ENCODE assay signal across 15 cellular contexts in the genomic region with DNA sequence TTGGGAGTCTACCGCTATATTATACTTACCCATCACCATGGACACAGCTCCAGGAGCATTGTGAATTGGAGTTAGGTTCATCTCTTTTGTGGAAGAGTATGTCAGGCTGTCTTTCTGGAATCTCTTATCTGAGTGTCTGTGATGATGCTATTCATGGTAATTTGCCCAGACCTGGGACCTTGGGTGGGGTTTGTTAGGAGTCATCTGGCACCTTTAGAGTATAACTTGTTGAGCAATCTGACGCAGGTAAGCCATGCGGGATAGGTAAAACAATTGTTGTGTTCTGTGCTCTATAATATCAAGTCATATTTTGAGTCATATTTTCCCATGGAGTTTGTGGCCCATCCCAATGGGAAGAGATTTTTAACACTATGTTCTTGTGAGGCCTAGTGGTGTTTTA.
"Had no signal": no experiment of that assay in that cellular context is flagged by ENCODE, and none has a peak within 500 bp of the region (broad histone marks: within the 10 kb centered on the region; RNA-seq: fewer than 3 reads in every experiment).

No MANE protein-coding gene starts in this region.

- H3K27me3 ChIP-seq: adrenal gland, cardiac muscle cell, pancreas, spleen, thyroid gland had no signal

- ATAC-seq: activated CD4-positive, alpha-beta T cell treated with anti-CD3 and anti-CD28 coated beads for 36 hours; activated naive CD4-positive, alpha-beta T cell treated with anti-CD3 and anti-CD28 coated beads, Interleukin-2, amount 50 U/mL, for 72 hours; naive thymus-derived CD4-positive, alpha-beta T cell; pancreas; sciatic nerve; stimulated activated memory B cell treated with anti-CD40 and anti-IgM and Interleukin-4, amounts not matched to agents 10 μg/mL and 1 μg/mL and 100 μg/mL, for 72 hours; WTC11 had no signal

- H3K4me1 ChIP-seq: pancreas, spleen, thyroid gland had no signal

- H3K27ac ChIP-seq: cardiac muscle cell, pancreas, spleen, thyroid gland had no signal

- H3K36me3 ChIP-seq: adrenal gland, cardiac muscle cell, pancreas, spleen, thyroid gland had no signal

- H3K4me3 ChIP-seq: adrenal gland, cardiac muscle cell, pancreas, spleen, thyroid gland had no signal

- DNase-seq: activated CD4-positive, alpha-beta T cell treated with anti-CD3 and anti-CD28 coated beads for 36 hours; activated CD4-positive, alpha-beta T cell treated with anti-CD3 and anti-CD28 coated beads, Interleukin-2, amount 50 U/mL, for 48 hours; activated gamma-delta T cell; mesendoderm; naive thymus-derived CD4-positive, alpha-beta T cell; pancreas; spleen; stimulated activated CD4-positive, alpha-beta T cell treated with anti-CD3 and anti-CD28 coated beads, Interleukin-4, amount 100 ng/mL, for 4 hours; thyroid gland had no signal

- H3K9me3 ChIP-seq: adrenal gland, pancreas, spleen, thyroid gland had no signal
